ENCODE assay signal across 29 cellular contexts in the genomic region with DNA sequence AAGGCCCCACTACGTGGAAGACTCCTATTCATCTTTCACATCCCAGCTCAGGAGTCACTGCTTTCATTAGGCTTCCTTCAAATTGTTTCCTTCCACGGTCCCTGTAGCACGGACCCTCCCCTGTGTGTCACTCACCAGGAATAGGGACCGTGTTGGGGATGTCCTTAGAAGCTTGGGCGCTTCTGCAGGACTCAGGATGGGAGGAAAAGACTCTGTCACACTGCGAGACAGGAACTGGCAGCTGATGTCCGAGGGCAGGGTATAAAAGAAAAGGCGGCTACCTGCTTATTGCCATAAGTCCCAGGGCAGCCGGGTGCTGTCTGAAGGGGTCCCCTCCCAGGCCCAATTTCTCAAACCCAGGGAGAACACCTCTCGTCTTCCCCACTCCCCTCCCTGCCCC.
"Had no signal": no experiment of that assay in that cellular context is flagged by ENCODE, and none has a peak within 500 bp of the region (broad histone marks: within the 10 kb centered on the region; RNA-seq: fewer than 3 reads in every experiment).

No MANE protein-coding gene starts in this region.

- H3K27me3 ChIP-seq: colonic mucosa, gastroesophageal sphincter, hepatocyte, thyroid gland, upper lobe of left lung had no signal

- H3K27ac Mint-ChIP-seq: activated naive CD8-positive, alpha-beta T cell; activated T-cell treated with anti-CD3 and anti-CD28 coated beads, Interleukin-2, amount 50 U/mL, for 72 hours; nephron; stimulated activated effector memory CD8-positive, alpha-beta T cell treated with anti-CD3 and anti-CD28 coated beads, Interleukin-12 subunit alpha, Interleukin-12 subunit beta, amount 100 ng/mL, for 72 hours; T-helper 1 cell treated with Interleukin-12 subunit alpha and Interleukin-12 subunit beta and Interleukin-4 antibody, amounts not matched to agents 30 μg/mL and 1 μg/mL, for 36 hours had no signal

- H3K27ac ChIP-seq: colonic mucosa, gastroesophageal sphincter, hepatocyte, skin epidermis, thyroid gland, upper lobe of left lung, VCaP had no signal

- H3K36me3 ChIP-seq: colonic mucosa, gastroesophageal sphincter, thyroid gland, upper lobe of left lung had no signal

- H3K4me3 Mint-ChIP-seq: activated naive CD8-positive, alpha-beta T cell; activated T-cell treated with anti-CD3 and anti-CD28 coated beads, Interleukin-2, amount 50 U/mL, for 72 hours; nephron; stimulated activated effector memory CD8-positive, alpha-beta T cell treated with anti-CD3 and anti-CD28 coated beads, Interleukin-12 subunit alpha, Interleukin-12 subunit beta, amount 100 ng/mL, for 72 hours; stimulated activated naive CD8-positive, alpha-beta T cell treated with anti-CD3 and anti-CD28 coated beads, Interleukin-15, amount 100 ng/mL, for 72 hours; T-helper 1 cell treated with Interleukin-12 subunit alpha and Interleukin-12 subunit beta and Interleukin-4 antibody, amounts not matched to agents 30 μg/mL and 1 μg/mL, for 36 hours had no signal

- H3K4me1 ChIP-seq: colonic mucosa, gastroesophageal sphincter, upper lobe of left lung had no signal

- H3K36me3 Mint-ChIP-seq: activated naive CD8-positive, alpha-beta T cell; stimulated activated effector memory CD8-positive, alpha-beta T cell treated with anti-CD3 and anti-CD28 coated beads, Interleukin-12 subunit alpha, Interleukin-12 subunit beta, amount 100 ng/mL, for 72 hours had no signal

- DNase-seq: activated CD4-positive, alpha-beta T cell treated with anti-CD3 and anti-CD28 coated beads for 4 hours; activated CD4-positive, alpha-beta T cell treated with anti-CD3 and anti-CD28 coated beads, Interleukin-2, amount 50 U/mL, for 4 hours; activated effector memory CD4-positive, alpha-beta T cell treated with Interleukin-2 at 50 U/mL for 16 hours; activated naive CD4-positive, alpha-beta T cell treated with Interleukin-2 at 50 U/mL for 16 hours; activated T-cell treated with anti-CD3 and anti-CD28 coated beads for 4 hours; activated T-cell treated with anti-CD3 and anti-CD28 coated beads, Interleukin-2, amount 50 U/mL, for 72 hours; anterior cingulate cortex; colonic mucosa; effector memory CD4-positive, alpha-beta T cell; erythroblast; left cardiac atrium; left ventricle myocardium superior; mammary epithelial cell; stimulated activated CD4-positive, alpha-beta T cell treated with anti-CD3 and anti-CD28 coated beads, Interleukin-12 subunit alpha, Interleukin-12 subunit beta, amount 100 ng/mL, for 4 hours; stimulated activated CD4-positive, alpha-beta T cell treated with anti-CD3 and anti-CD28 coated beads, Interleukin-4, amount 100 ng/mL, for 1 hour; stimulated activated naive CD8-positive, alpha-beta T cell treated with anti-CD3 and anti-CD28 coated beads, Interleukin-15, amount 100 ng/mL, for 72 hours; substantia nigra; T-helper 9 cell; thyroid gland; upper lobe of left lung had no signal

- H3K9me3 ChIP-seq: colonic mucosa, gastroesophageal sphincter, thyroid gland, upper lobe of left lung had no signal

- H3K79me2 ChIP-seq: hepatocyte had no signal

- ATAC-seq: activated T-cell treated with anti-CD3 and anti-CD28 coated beads, Interleukin-2, amount 50 U/mL, for 72 hours; gastroesophageal sphincter; left ventricle myocardium superior; sciatic nerve; stimulated activated effector memory CD8-positive, alpha-beta T cell treated with anti-CD3 and anti-CD28 coated beads, Interleukin-12 subunit alpha, Interleukin-12 subunit beta, amount 100 ng/mL, for 72 hours; stimulated activated naive CD8-positive, alpha-beta T cell treated with anti-CD3 and anti-CD28 coated beads, Interleukin-15, amount 100 ng/mL, for 72 hours had no signal

- H3K9me3 Mint-ChIP-seq: activated T-cell treated with anti-CD3 and anti-CD28 coated beads, Interleukin-2, amount 50 U/mL, for 72 hours; nephron; stimulated activated effector memory CD8-positive, alpha-beta T cell treated with anti-CD3 and anti-CD28 coated beads, Interleukin-12 subunit alpha, Interleukin-12 subunit beta, amount 100 ng/mL, for 72 hours; stimulated activated naive CD8-positive, alpha-beta T cell treated with anti-CD3 and anti-CD28 coated beads, Interleukin-15, amount 100 ng/mL, for 72 hours; T-helper 1 cell treated with Interleukin-12 subunit alpha and Interleukin-12 subunit beta and Interleukin-4 antibody, amounts not matched to agents 30 μg/mL and 1 μg/mL, for 36 hours had no signal

- H3K4me2 ChIP-seq: hepatocyte had no signal

- H3K27me3 Mint-ChIP-seq: activated naive CD8-positive, alpha-beta T cell had no signal

- H3K4me3 ChIP-seq: colonic mucosa, gastroesophageal sphincter, hepatocyte, skin epidermis, thyroid gland, upper lobe of left lung had no signal

- H2AFZ ChIP-seq: hepatocyte had no signal
